In the genomic region with DNA sequence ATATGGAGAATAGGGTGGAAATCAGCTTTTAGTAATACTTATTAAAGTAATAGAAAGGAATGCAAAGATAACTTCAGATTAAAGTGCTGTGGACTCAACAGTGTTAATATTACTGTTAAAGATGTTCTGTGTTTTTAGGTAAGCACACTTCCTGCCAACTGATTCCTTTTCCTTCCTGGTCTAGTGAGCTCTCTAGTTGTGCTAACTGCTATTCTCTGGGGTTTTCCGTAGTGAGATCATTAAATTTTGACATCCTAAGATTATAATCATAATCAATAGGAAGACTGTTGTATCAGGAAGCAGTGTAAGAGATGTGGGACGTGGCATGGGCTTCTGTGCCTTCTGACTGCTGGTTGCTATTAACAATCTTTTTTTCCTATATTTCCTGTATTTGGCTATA, we compare ENCODE assay signal across 1 cellular context.
TF ChIP-seq lines count a peak whose summit lies in the region.

No MANE protein-coding gene starts in this region.

TF ChIP-seq in IMR-90, 13 proteins besides CTCF, POLR2A, EP300 and RAD21 (continued from another document):
- TF ChIP-seq CEBPB (IDR thresholded peaks at IDR 0.05; ENCODE audit: low read depth, low read length) (no peak), MAZ (IDR thresholded peaks at IDR 0.05; ENCODE audit: borderline replicate concordance, low read depth, low read length) (no peak), SMC3 (IDR thresholded peaks at IDR 0.05; ENCODE audit: low read depth, low read length) (no peak), FOS (IDR thresholded peaks at IDR 0.05; ENCODE audit: low read depth, low read length) (no peak), NFE2L2 (IDR thresholded peaks at IDR 0.05; ENCODE audit: low read depth, low read length) (no peak), CHD1 (IDR thresholded peaks at IDR 0.05; ENCODE audit: low read depth, low read length) (no peak), BHLHE40 (IDR thresholded peaks at IDR 0.05; ENCODE audit: low read depth, low read length) (no peak), USF2 (IDR thresholded peaks at IDR 0.05; ENCODE audit: low read depth, low read length) (no peak)
